Comparison of ENCODE assay signal across 8 cellular contexts in genomic region chr20:50116368-50116999, GRCh38. TPM values are rescaled to one million over a fixed set of nuclear protein-coding genes. Genes with fewer than 3 reads are reported as not detected.
DNase-seq lines count a peak whose midpoint lies in the region; ATAC-seq and TF ChIP-seq lines count a peak whose summit lies in the region.

No MANE protein-coding gene starts in this region.

- DNase-seq in GM12865 (ENCODE audit: low read depth), result no peak
- no peak for DNase-seq in T-helper 17 cell
- DNase-seq in fibroblast of pulmonary artery (ENCODE audit: low read depth), result no peak
- DNase-seq in sigmoid colon, result no peak
- no peak for DNase-seq in NK-92 (lab: John Stamatoyannopoulos, UW; ENCODE audit: unreplicated experiment)
- DNase-seq in medulla oblongata (ENCODE audit: extremely low spot score), result no peak

- H3K4me1 Mint-ChIP-seq in T-helper 17 cell, result peaks cover 37% of the 10 kb centered on the region

- H3K27me3 ChIP-seq in sigmoid colon, result no peaks in the 10 kb centered on the region

- intact Hi-C loops in sigmoid colon (cut with DNase I), result loop anchor here (10.0 kb wide), 3 partner anchors 188 to 458 kb away; no protein-coding TSS in a partner anchor

- H3K36me3 Mint-ChIP-seq in T-helper 17 cell (ENCODE audit: low read depth), result peaks cover 4% of the 10 kb centered on the region

- peak overlapping the region; percentile 88 for H3K4me3 Mint-ChIP-seq in T-helper 17 cell

- peak overlapping the region; percentile 81 to 99 (median 91) for H3K27ac ChIP-seq in sigmoid colon

- H3K4me3 ChIP-seq in GM12865 (ENCODE audit: low read depth, low read length) (peak overlapping the region; percentile 70), fibroblast of pulmonary artery (replicated peaks; ENCODE audit: low read depth, low read length) (peak overlapping the region; percentile 61), sigmoid colon (peak overlapping the region; percentile 29 to 55 (median 50))

- no peaks in the 10 kb centered on the region for H3K9me3 ChIP-seq in T-helper 17 cell (ENCODE audit: control insufficient read depth, low read length, poor library complexity, severe bottlenecking)
- no peaks in the 10 kb centered on the region for H3K9me3 ChIP-seq in sigmoid colon

- ATAC-seq in T-helper 17 cell (no peak), GM21737 (IDR thresholded peaks at IDR 0.05; ENCODE audit: unreplicated experiment) (no peak), GM18907 (IDR thresholded peaks at IDR 0.05; ENCODE audit: unreplicated experiment) (no peak)

- WGBS in sigmoid colon, 2 donors, result 88 to 90% methylated on average over 19 of the region's 19 CpGs

- no peak for TF ChIP-seq POLR2A in sigmoid colon (IDR thresholded peaks at IDR 0.05)

- peaks cover 0 to 43% (median 35%) of the 10 kb centered on the region in 4 donors for H3K4me1 ChIP-seq in sigmoid colon

- no peaks in the 10 kb centered on the region for H3K27me3 Mint-ChIP-seq in T-helper 17 cell

- H3K36me3 ChIP-seq in sigmoid colon, result no peaks in the 10 kb centered on the region

- TF ChIP-seq EP300 in sigmoid colon (IDR thresholded peaks at IDR 0.05), result no peak

- TF ChIP-seq CTCF in GM12865 (IDR thresholded peaks at IDR 0.05; ENCODE audit: insufficient read depth, low read depth, low read length, missing control alignments) (no peak), fibroblast of pulmonary artery (IDR thresholded peaks at IDR 0.05; ENCODE audit: low read length, missing control alignments) (no peak), sigmoid colon (IDR thresholded peaks at IDR 0.05) (no peak)

- H3K27ac Mint-ChIP-seq in T-helper 17 cell, result peak overlapping the region; percentile 88

RNA-seq across cellular contexts. Expression of gene UBE2V1, which starts 3.5 kb away (rescaled TPM):
- total RNA-seq in T-helper 17 cell, result 100 to 1,000 TPM; 124 to 151 TPM
- total RNA-seq in sigmoid colon, result 100 to 1,000 TPM in 1 of 4 donors, 10 to 100 TPM in 3; 55.0 to 117 (median 65.6) TPM
- 10 to 100 TPM; 80.4 to 94.1 (median 91.3) TPM for polyA plus RNA-seq in sigmoid colon

RNA-seq across cellular contexts. Expression of gene PEDS1, which starts 37.0 kb away (rescaled TPM):
- total RNA-seq in T-helper 17 cell, result 10 to 100 TPM; 14.3 to 22.6 TPM
- total RNA-seq in sigmoid colon, result 10 to 100 TPM; 19.1 to 27.4 (median 22.6) TPM
- 10 to 100 TPM; 13.8 to 24.2 (median 14.3) TPM for polyA plus RNA-seq in sigmoid colon
